In the genomic region with DNA sequence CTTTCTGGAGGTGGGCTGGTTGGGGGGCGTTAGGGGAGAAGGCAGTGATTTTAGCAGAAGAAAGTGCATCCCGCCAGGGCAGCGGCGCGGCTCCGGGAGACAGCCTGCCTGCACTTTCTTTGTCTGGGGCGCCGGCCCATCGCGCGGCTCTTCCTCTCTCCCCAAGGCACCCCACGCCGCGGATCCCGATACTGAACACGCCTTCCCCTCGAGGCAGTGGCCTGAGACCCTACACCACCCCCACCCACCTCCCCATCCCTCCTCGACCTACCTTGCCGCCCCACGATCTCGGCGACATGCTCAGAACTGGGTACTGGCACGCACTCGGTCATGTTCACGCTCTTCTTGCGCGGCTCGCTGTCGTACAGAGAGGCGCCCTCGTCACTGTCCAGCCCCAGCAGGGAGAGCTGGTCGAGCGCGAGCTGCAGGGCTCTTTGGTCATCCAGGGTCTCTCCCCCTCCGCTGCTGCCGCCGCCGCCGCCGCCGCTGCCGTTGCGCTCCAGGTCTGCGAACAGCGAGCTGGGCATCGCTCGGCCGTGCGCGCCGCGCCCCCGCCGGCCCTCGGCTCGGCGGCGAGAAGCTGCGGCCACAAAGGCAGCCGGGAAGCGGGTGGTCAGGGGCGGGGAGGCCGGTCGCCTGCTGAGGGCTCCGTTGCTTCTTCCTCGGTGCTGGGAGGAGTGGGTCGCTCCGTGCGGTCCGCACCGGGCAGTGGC, we compare ENCODE assay signal across 7 cellular contexts. TPM values are rescaled to one million over a fixed set of nuclear protein-coding genes. Genes with fewer than 3 reads are reported as not detected.
A peak's percentile ranks its signal among the peaks of the same experiment; 100 is the strongest.
DNase-seq lines count a peak whose midpoint lies in the region; TF ChIP-seq lines count a peak whose summit lies in the region.

No MANE protein-coding gene starts in this region.

- H3K27ac ChIP-seq in OCI-LY3 (ENCODE audit: low read length): no peak overlapping the region
- peak overlapping the region; percentile 86 for H3K27ac ChIP-seq in angular gyrus (ENCODE audit: low read depth, low read length)

- no peaks in the 10 kb centered on the region for H4K20me1 ChIP-seq in OCI-LY3 (ENCODE audit: insufficient read depth, low read length)

- no peaks in the 10 kb centered on the region for H3K79me2 ChIP-seq in OCI-LY3 (ENCODE audit: low read length)

- peaks cover 20% of the 10 kb centered on the region for H3K4me1 Mint-ChIP-seq in progenitor cell of endocrine pancreas (ENCODE audit: low read depth)

- peaks cover 12% of the 10 kb centered on the region for H3K36me3 Mint-ChIP-seq in progenitor cell of endocrine pancreas (ENCODE audit: insufficient read depth)

- peak overlapping the region; percentile 94 for H3K4me3 Mint-ChIP-seq in progenitor cell of endocrine pancreas (ENCODE audit: low read depth)

- H2AFZ ChIP-seq in OCI-LY3 (ENCODE audit: low read depth, low read length): peak overlapping the region; percentile 78

- peak overlapping the region; percentile 80 for H3K9ac ChIP-seq in OCI-LY3 (ENCODE audit: low read length)

- no peaks in the 10 kb centered on the region for H3K36me3 ChIP-seq in OCI-LY3 (replicated peaks; ENCODE audit: low read depth, low read length)

- peak overlapping the region; percentile 75 for H3K4me2 ChIP-seq in OCI-LY3 (ENCODE audit: low read length)

- H3K27ac Mint-ChIP-seq in progenitor cell of endocrine pancreas: peak overlapping the region; percentile 95

- DNase-seq in GM12865 (ENCODE audit: low read depth) (peak; percentile 37), HFF-Myc (ENCODE audit: extremely low read depth, low read depth) (no peak), hepatic stellate cell (ENCODE audit: low spot score) (peak; percentile 67), progenitor cell of endocrine pancreas (ENCODE audit: low spot score, unreplicated experiment) (peak; percentile 43), NK-92 (lab: John Stamatoyannopoulos, UW; ENCODE audit: unreplicated experiment) (no peak)

- no peaks in the 10 kb centered on the region for H3K9me3 Mint-ChIP-seq in progenitor cell of endocrine pancreas (ENCODE audit: low read depth)

- peaks cover 11% of the 10 kb centered on the region for H3K4me1 ChIP-seq in OCI-LY3 (ENCODE audit: low read length)

- H3K4me3 ChIP-seq in GM12865 (ENCODE audit: low read depth, low read length) (peak overlapping the region; percentile 85), HFF-Myc (replicated peaks; ENCODE audit: low read depth, low read length) (peak overlapping the region; percentile 82), OCI-LY3 (ENCODE audit: low read length) (peak overlapping the region; percentile 89)

- H3K9me3 ChIP-seq in OCI-LY3 (ENCODE audit: insufficient read depth, low read length): no peaks in the 10 kb centered on the region

- H3K27me3 Mint-ChIP-seq in progenitor cell of endocrine pancreas: peaks cover 27% of the 10 kb centered on the region

- TF ChIP-seq CTCF in GM12865 (IDR thresholded peaks at IDR 0.05; ENCODE audit: insufficient read depth, low read depth, low read length, missing control alignments): no peak
- no peak for TF ChIP-seq CTCF in HFF-Myc (IDR thresholded peaks at IDR 0.05; ENCODE audit: low read depth, low read length, missing control alignments)
- TF ChIP-seq CTCF in OCI-LY3 (IDR thresholded peaks at IDR 0.05; ENCODE audit: low read depth, low read length): no peak
- TF ChIP-seq CTCF in progenitor cell of endocrine pancreas (IDR thresholded peaks at IDR 0.05; ENCODE audit: unreplicated experiment): no peak

- H3K27me3 ChIP-seq in OCI-LY3 (ENCODE audit: low read depth, low read length): peaks cover 25% of the 10 kb centered on the region

RNA-seq across cellular contexts. Expression of a gene that starts 0.5 kb away (rescaled TPM):
- total RNA-seq in progenitor cell of endocrine pancreas: 21.9 and 22.4 TPM in 2 replicates

Comparison
In these comparisons a context has a peak if more than half of its experiments do, and no peak if none do; other contexts are left out.
1. DNase-seq: peak in GM12865 (single experiment), hepatic stellate cell (single experiment) and progenitor cell of endocrine pancreas (single experiment); none in HFF-Myc (single experiment) and NK-92 (single experiment).
2. Peak in every context shown above with its lines, with median percentiles within 50 percentile points of each other: H3K4me3 ChIP-seq.